21 cellular contexts compared by ENCODE assay signal in the genomic region with DNA sequence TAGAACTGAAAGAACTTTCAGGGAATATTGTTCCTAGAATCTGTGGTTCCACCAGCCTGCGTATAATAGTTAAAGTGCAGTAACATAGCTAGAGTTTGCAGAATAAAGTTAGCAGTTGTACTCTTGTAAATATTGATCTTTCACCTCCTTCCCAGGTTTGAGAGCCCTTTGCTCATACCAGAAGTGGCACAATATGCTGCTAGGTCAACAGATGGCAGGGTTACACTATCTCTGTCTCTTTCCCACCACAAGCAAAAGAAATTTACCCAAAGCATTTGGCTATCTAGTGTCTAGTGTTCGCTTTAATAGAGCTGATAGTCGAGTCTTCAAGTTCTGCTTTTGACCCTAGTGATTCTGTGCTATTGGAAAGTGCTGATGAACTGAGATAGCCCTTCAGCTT.
A peak's percentile ranks its signal among the peaks of the same experiment; 100 is the strongest.
DNase-seq lines count a peak whose midpoint lies in the region; ATAC-seq and TF ChIP-seq lines count a peak whose summit lies in the region.
"Had no signal": no experiment of that assay in that cellular context is flagged by ENCODE, and none has a peak within 500 bp of the region (broad histone marks: within the 10 kb centered on the region; RNA-seq: fewer than 3 reads in every experiment).

No MANE protein-coding gene starts in this region.

- no peak overlapping the region for H3K9ac ChIP-seq in mesenchymal stem cell (ENCODE audit: low read length)
- H3K9ac ChIP-seq: neural progenitor cell had no signal

- no peak overlapping the region for H4K8ac ChIP-seq in mesenchymal stem cell (ENCODE audit: low read length)

- H4K91ac ChIP-seq in mesenchymal stem cell (ENCODE audit: low read length): no peak overlapping the region

- H2BK5ac ChIP-seq in mesenchymal stem cell (ENCODE audit: low read depth, low read length, poor library complexity, severe bottlenecking): no peak overlapping the region

- H3K4me2 ChIP-seq in mesenchymal stem cell (ENCODE audit: low read length, poor library complexity, severe bottlenecking): no peak overlapping the region
- H3K4me2 ChIP-seq: neural progenitor cell had no signal

- DNase-seq in NCI-H2171 treated with DMSO at 0.1 percent for 48 hours (lab: John Stamatoyannopoulos, UW) (peak; percentile 69), astrocyte of the cerebellum (ENCODE audit: low read depth) (no peak), mesenchymal stem cell (peak; percentile 15), ascending aorta (ENCODE audit: low spot score in 2 of 2) (no peak), GM20000 (ENCODE audit: low spot score) (no peak)
- DNase-seq: activated CD4-positive, alpha-beta T cell treated with anti-CD3 and anti-CD28 coated beads for 48 hours; activated naive CD4-positive, alpha-beta T cell treated with anti-CD3 and anti-CD28 coated beads, Interleukin-2, amount 50 U/mL, for 16 hours; aorta; CD4-positive, alpha-beta memory T cell; DMS79 treated with DMSO at 0.1 percent for 48 hours; effector CD8-positive, alpha-beta T cell; NCI-H1436 treated with DMSO at 0.1 percent for 48 hours; NCI-H226; stimulated activated naive CD8-positive, alpha-beta T cell treated with anti-CD3 and anti-CD28 coated beads, Interleukin-15, Interleukin-2, amounts not matched to agents 100 U/mL and 50 U/mL, for 24 hours; T-cell; transverse colon had no signal

- H3K4me1 ChIP-seq in mesenchymal stem cell (ENCODE audit: control insufficient read depth, insufficient read depth, low read depth, low read length) (no peaks in the 10 kb centered on the region), ascending aorta (no peaks in the 10 kb centered on the region)
- H3K4me1 ChIP-seq: transverse colon had no signal

- H3K27me3 ChIP-seq in mesenchymal stem cell (ENCODE audit: control insufficient read depth in 1 of 2, insufficient read depth in 1 of 2, low read length in 2 of 2) (no peaks in the 10 kb centered on the region), ascending aorta (no peaks in the 10 kb centered on the region)
- H3K27me3 ChIP-seq: neural progenitor cell, transverse colon had no signal

- H3K36me3 ChIP-seq in mesenchymal stem cell (ENCODE audit: control insufficient read depth in 1 of 2, insufficient read depth in 2 of 2, low read depth in 1 of 2, low read length in 2 of 2) (no peaks in the 10 kb centered on the region), ascending aorta (no peaks in the 10 kb centered on the region)
- H3K36me3 ChIP-seq: neural progenitor cell, transverse colon had no signal

- H3K27ac ChIP-seq in mesenchymal stem cell (ENCODE audit: low read length, poor library complexity, severe bottlenecking): no peak overlapping the region
- H3K27ac ChIP-seq in ascending aorta: no peak overlapping the region
- H3K27ac ChIP-seq: neural progenitor cell, skin epidermis, transverse colon had no signal

- intact Hi-C loops in ascending aorta (cut with DNase I): no loop called here

- H3K23ac ChIP-seq in mesenchymal stem cell (ENCODE audit: low read length in 2 of 2): no peak overlapping the region

- H3K9me3 ChIP-seq in mesenchymal stem cell (ENCODE audit: control insufficient read depth, low read length) (peaks cover 3% of the 10 kb centered on the region), ascending aorta (peaks cover 0 to under 1% of the 10 kb centered on the region in 2 donors)
- H3K9me3 ChIP-seq: transverse colon had no signal

- TF ChIP-seq CTCF in astrocyte of the cerebellum (IDR thresholded peaks at IDR 0.05; ENCODE audit: low read depth, low read length, missing control alignments) (peak; percentile 10), ascending aorta (IDR thresholded peaks at IDR 0.05) (no peak), GM20000 (IDR thresholded peaks at IDR 0.05; ENCODE audit: extremely low read depth, missing control alignments) (no peak)

- H3K4me3 ChIP-seq in astrocyte of the cerebellum (ENCODE audit: low read depth, low read length) (no peak overlapping the region), mesenchymal stem cell (ENCODE audit: insufficient read depth in 1 of 2, low read depth in 1 of 2, low read length in 2 of 2) (no peak overlapping the region), ascending aorta (no peak overlapping the region)
- H3K4me3 ChIP-seq: neural progenitor cell, skin epidermis, transverse colon had no signal

- no peak overlapping the region for H2AFZ ChIP-seq in mesenchymal stem cell (ENCODE audit: low read depth, low read length)
- H2AFZ ChIP-seq: neural progenitor cell had no signal

- H3K18ac ChIP-seq in mesenchymal stem cell (ENCODE audit: low read depth in 1 of 2, low read length in 2 of 2): no peak overlapping the region

- no peak overlapping the region for H3K4ac ChIP-seq in mesenchymal stem cell (ENCODE audit: low read depth in 1 of 2, low read length in 2 of 2)

- no peak overlapping the region for H2BK12ac ChIP-seq in mesenchymal stem cell (ENCODE audit: low read length in 2 of 2)

- H3K79me1 ChIP-seq in mesenchymal stem cell (replicated peaks; ENCODE audit: low read length, poor library complexity, severe bottlenecking): no peaks in the 10 kb centered on the region

- H2BK15ac ChIP-seq in mesenchymal stem cell (ENCODE audit: low read depth, poor library complexity, severe bottlenecking): no peak overlapping the region

- H2BK120ac ChIP-seq in mesenchymal stem cell (ENCODE audit: low read depth, low read length): no peak overlapping the region

- H2AK5ac ChIP-seq in mesenchymal stem cell (ENCODE audit: low read length, severe bottlenecking): no peak overlapping the region

- WGBS in mesenchymal stem cell: 84% methylated on average over 2 of the region's 3 CpGs

- ATAC-seq in GM18867 (IDR thresholded peaks at IDR 0.05; ENCODE audit: unreplicated experiment) (peak; percentile 56), HG02870 (IDR thresholded peaks at IDR 0.05; ENCODE audit: unreplicated experiment) (no peak)
- ATAC-seq: Right ventricle myocardium inferior; stimulated activated naive CD8-positive, alpha-beta T cell treated with anti-CD3 and anti-CD28 coated beads, Interleukin-15, Interleukin-2, amounts not matched to agents 100 U/mL and 50 U/mL, for 24 hours; T-cell had no signal

- in situ Hi-C loops in astrocyte of the cerebellum (cut with HindIII; ENCODE audit: low sequenced_read_pairs): no loop called here

- no peak overlapping the region for H3K14ac ChIP-seq in mesenchymal stem cell (ENCODE audit: low read length in 2 of 2)

Comparison
In these comparisons a context has a peak if more than half of its experiments do, and no peak if none do; other contexts are left out.
1. DNase-seq: peak in NCI-H2171 treated with DMSO at 0.1 percent for 48 hours (single experiment) and mesenchymal stem cell (single experiment); none in astrocyte of the cerebellum (single experiment), ascending aorta (0 of 2) and GM20000 (single experiment).